Comparison of ENCODE assay signal across 8 cellular contexts in the genomic region with DNA sequence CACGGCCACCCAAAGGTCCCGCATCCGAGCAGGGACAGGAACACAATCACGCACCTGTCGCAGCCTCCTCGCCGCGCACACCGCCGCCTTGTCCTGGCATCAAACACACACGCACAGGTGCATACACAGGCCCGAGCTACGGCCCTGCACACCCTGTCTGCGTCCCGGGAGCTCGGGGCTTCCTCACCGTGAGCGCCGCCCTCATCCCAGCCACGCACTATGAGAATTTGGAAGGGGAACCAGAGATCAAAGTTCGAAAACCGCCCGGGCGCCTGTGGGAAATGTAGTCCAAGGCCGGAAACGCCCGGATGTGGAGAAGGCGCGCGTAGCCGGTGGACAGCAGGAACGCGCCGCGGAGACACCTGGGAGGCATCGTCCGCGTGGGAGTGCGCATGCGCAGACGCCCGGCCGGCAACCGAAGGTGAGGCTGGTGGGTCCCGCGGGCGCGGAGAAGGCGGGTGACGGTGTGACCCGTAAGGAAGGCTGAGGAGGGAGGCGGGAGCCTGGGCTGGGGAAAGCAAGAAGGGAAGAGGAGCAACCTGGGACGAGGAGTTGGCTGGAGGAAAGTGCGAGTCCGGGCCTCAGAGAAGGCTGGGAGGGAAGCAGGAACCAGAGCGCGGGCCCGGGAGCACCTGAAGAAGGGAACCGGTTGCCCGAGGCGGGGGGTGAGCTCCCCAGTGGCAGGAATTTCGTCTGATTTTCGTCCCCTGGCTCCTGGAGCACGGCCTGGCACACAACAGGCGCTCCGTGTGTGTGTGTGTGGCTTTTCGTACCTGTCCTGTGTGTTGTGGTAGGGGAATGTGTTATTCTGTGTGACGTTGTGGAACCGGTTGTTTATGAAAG. TPM values are rescaled to one million over a fixed set of nuclear protein-coding genes. Genes with fewer than 3 reads are reported as not detected.
DNase-seq lines count a peak whose midpoint lies in the region; ATAC-seq, FAIRE-seq and TF ChIP-seq lines count a peak whose summit lies in the region.

Gene ZNF567, plus strand, starts transcription at position 399 of the 843 bp plus-strand sequence. CDS start 7,256 bp downstream, outside the sequence.

- peak; percentile 80 for FAIRE-seq in GM12891 (lab: Jason Lieb, UNC)

- peak within 1 kb of the TSS; percentile 99 for H3K27ac Mint-ChIP-seq in progenitor cell of endocrine pancreas

- peak; percentile 62 for TF ChIP-seq POLR2A in GM12891 (IDR thresholded peaks at IDR 0.05; ENCODE audit: low read depth, low read length)

- DNase-seq in GM12891 (ENCODE audit: insufficient read length, low spot score) (peak; percentile 79), NCI-H146 treated with DMSO at 0.1 percent for 48 hours (lab: John Stamatoyannopoulos, UW; ENCODE audit: unreplicated experiment) (peak; percentile 93), T-helper 1 cell (peak; percentile 94 to 97 (median 96)), left ventricle myocardium superior (peak; percentile 99), progenitor cell of endocrine pancreas (ENCODE audit: low spot score, unreplicated experiment) (peak; percentile 99), ureter (ENCODE audit: low spot score) (peak; percentile 97)

- H3K4me3 Mint-ChIP-seq in progenitor cell of endocrine pancreas (ENCODE audit: low read depth) = peak within 1 kb of the TSS; percentile 99

- peak; percentile 31 for TF ChIP-seq CTCF in progenitor cell of endocrine pancreas (IDR thresholded peaks at IDR 0.05; ENCODE audit: unreplicated experiment)

- H3K4me1 Mint-ChIP-seq in progenitor cell of endocrine pancreas (ENCODE audit: low read depth) = peaks cover 20% of the 10 kb centered on the region

- H3K36me3 Mint-ChIP-seq in progenitor cell of endocrine pancreas (ENCODE audit: insufficient read depth) = peaks cover 45% of the 10 kb centered on the region

- intact Hi-C loops in left ventricle myocardium superior (cut with micrococcal nuclease) = no loop called here

- H3K9me3 Mint-ChIP-seq in progenitor cell of endocrine pancreas (ENCODE audit: low read depth) = peaks cover 16% of the 10 kb centered on the region

- peak; percentile 96 for ATAC-seq in HG02798 (IDR thresholded peaks at IDR 0.05; ENCODE audit: poor library complexity, unreplicated experiment)
- ATAC-seq in left ventricle myocardium superior = peak; percentile 99

- H3K27me3 Mint-ChIP-seq in progenitor cell of endocrine pancreas = no peaks in the 10 kb centered on the region

- H3K27ac ChIP-seq in angular gyrus (ENCODE audit: low read depth, low read length) = peak within 1 kb of the TSS; percentile 62

TF ChIP-seq in GM12891, 5 proteins besides CTCF, POLR2A, EP300 and RAD21:
- TF ChIP-seq POLR2AphosphoS5 (IDR thresholded peaks at IDR 0.05; ENCODE audit: low read depth, low read length) (peak; percentile 61), SPI1 (IDR thresholded peaks at IDR 0.05; ENCODE audit: low read depth, low read length) (0 out of 2 replicates have a peak, but pooled peaks have one; percentile 11), PAX5 (IDR thresholded peaks at IDR 0.05; ENCODE audit: insufficient read depth, low read length, severe bottlenecking) (no peak), POU2F2 (IDR thresholded peaks at IDR 0.05; ENCODE audit: low read depth, low read length) (no peak), TAF1 (IDR thresholded peaks at IDR 0.05; ENCODE audit: low read depth, low read length) (no peak)

RNA-seq across cellular contexts. Expression of gene ZNF567, which starts in this region (rescaled TPM):
- 2.1 TPM for polyA plus RNA-seq in GM12891 (2012; ENCODE audit: low read depth, missing spikeins)
- total RNA-seq in left ventricle myocardium superior (3.7 TPM), progenitor cell of endocrine pancreas (13.2 and 13.5 TPM in 2 replicates), ureter (10.3 TPM)

Comparison
In these comparisons a context has a peak if more than half of its experiments do, and no peak if none do; other contexts are left out.
1. Peak in every context shown above with its lines: DNase-seq, ATAC-seq and H3K27ac ChIP-seq.